ENCODE assay signal across 1 cellular context in genomic region chr1:23960291-23960718, GRCh38.
TF ChIP-seq lines count a peak whose summit lies in the region.

No MANE protein-coding gene starts in this region.

TF ChIP-seq in WTC11, 78 proteins besides CTCF, POLR2A, EP300 and RAD21 (continued from another document):
- no peak for TF ChIP-seq MLX (CRISPR knock-in tag; IDR thresholded peaks at IDR 0.05)
